In the genomic region with DNA sequence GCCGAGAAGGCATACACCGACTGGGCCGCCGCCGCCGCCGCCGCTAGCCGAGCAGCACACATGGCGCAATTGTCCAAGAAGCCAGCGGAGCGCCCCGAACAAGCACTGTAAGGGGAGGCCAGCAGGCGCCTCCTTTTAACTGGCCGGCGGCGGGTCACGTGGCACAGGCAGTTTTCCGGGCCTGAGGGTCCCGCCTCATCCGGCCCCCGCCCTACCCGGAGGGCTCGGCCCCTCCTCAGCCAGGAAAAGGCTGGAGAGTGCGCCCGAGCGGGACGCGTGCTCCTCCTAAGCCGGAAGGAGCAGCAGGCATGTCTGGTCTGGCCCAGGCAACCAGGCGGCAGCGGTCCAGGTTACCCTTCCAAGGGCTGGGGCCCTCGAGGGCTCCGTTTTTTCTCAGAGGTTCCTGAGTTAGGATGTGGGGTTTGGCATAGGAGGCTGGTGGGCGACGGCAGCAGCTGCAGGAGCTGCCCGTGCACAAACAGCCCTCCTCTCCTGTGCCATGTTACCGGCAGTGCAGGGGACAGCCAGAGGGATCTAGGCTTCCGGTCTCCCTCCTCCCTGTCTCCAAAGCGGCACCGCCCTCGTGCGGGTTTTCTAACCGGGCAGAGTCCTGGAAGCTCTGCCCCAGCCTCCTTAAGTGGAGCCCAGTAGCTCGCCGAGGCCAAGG, we compare ENCODE assay signal across 1 cellular context.
TF ChIP-seq lines count a peak whose summit lies in the region.

A gene (minus strand): TSS at position 137 of the 667 bp plus-strand sequence. CDS start 75 bp downstream, at position 62.

TF ChIP-seq in WTC11, 78 proteins besides CTCF, POLR2A, EP300 and RAD21 (continued from another document and continues in another):
- TF ChIP-seq, protein P1, sequence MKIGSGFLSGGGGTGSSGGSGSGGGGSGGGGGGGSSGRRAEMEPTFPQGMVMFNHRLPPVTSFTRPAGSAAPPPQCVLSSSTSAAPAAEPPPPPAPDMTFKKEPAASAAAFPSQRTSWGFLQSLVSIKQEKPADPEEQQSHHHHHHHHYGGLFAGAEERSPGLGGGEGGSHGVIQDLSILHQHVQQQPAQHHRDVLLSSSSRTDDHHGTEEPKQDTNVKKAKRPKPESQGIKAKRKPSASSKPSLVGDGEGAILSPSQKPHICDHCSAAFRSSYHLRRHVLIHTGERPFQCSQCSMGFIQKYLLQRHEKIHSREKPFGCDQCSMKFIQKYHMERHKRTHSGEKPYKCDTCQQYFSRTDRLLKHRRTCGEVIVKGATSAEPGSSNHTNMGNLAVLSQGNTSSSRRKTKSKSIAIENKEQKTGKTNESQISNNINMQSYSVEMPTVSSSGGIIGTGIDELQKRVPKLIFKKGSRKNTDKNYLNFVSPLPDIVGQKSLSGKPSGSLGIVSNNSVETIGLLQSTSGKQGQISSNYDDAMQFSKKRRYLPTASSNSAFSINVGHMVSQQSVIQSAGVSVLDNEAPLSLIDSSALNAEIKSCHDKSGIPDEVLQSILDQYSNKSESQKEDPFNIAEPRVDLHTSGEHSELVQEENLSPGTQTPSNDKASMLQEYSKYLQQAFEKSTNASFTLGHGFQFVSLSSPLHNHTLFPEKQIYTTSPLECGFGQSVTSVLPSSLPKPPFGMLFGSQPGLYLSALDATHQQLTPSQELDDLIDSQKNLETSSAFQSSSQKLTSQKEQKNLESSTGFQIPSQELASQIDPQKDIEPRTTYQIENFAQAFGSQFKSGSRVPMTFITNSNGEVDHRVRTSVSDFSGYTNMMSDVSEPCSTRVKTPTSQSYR (CRISPR knock-in tag; IDR thresholded peaks at IDR 0.05), result no peak
- TF ChIP-seq NFE2L1 (CRISPR knock-in tag; IDR thresholded peaks at IDR 0.05) (peak; percentile 39; the same call in 1 of the 2 replicates), CREM (CRISPR knock-in tag; IDR thresholded peaks at IDR 0.05) (no peak), OVOL2 (CRISPR knock-in tag; IDR thresholded peaks at IDR 0.05; ENCODE audit: borderline replicate concordance) (no peak), ZBTB21 (CRISPR knock-in tag; IDR thresholded peaks at IDR 0.05; ENCODE audit: borderline replicate concordance) (peak; percentile 90), RELA (CRISPR knock-in tag; IDR thresholded peaks at IDR 0.05; ENCODE audit: borderline replicate concordance) (no peak), ZNF317 (CRISPR knock-in tag; IDR thresholded peaks at IDR 0.05; ENCODE audit: borderline replicate concordance, low read depth) (0 out of 2 replicates have a peak, but pooled peaks have one; percentile 4), JAZF1 (CRISPR knock-in tag; IDR thresholded peaks at IDR 0.05) (no peak), ZNF671 (CRISPR knock-in tag; IDR thresholded peaks at IDR 0.05) (no peak), FOXK1 (CRISPR knock-in tag; IDR thresholded peaks at IDR 0.05) (0 out of 2 replicates have a peak, but pooled peaks have one; percentile 10), CREB1 (CRISPR knock-in tag; IDR thresholded peaks at IDR 0.05) (no peak), TEAD1 (CRISPR knock-in tag; IDR thresholded peaks at IDR 0.05) (peak; percentile 84; the same call in 1 of the 2 replicates), NR2C2 (CRISPR knock-in tag; IDR thresholded peaks at IDR 0.05) (no peak), TP53 (CRISPR knock-in tag; IDR thresholded peaks at IDR 0.05) (peak; percentile 90), SMAD4 (CRISPR knock-in tag; IDR thresholded peaks at IDR 0.05) (no peak; the same call in 1 of the 2 replicates)
- TF ChIP-seq, protein P2, sequence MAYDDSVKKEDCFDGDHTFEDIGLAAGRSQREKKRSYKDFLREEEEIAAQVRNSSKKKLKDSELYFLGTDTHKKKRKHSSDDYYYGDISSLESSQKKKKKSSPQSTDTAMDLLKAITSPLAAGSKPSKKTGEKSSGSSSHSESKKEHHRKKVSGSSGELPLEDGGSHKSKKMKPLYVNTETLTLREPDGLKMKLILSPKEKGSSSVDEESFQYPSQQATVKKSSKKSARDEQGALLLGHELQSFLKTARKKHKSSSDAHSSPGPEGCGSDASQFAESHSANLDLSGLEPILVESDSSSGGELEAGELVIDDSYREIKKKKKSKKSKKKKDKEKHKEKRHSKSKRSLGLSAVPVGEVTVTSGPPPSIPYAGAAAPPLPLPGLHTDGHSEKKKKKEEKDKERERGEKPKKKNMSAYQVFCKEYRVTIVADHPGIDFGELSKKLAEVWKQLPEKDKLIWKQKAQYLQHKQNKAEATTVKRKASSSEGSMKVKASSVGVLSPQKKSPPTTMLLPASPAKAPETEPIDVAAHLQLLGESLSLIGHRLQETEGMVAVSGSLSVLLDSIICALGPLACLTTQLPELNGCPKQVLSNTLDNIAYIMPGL (CRISPR knock-in tag; IDR thresholded peaks at IDR 0.05), result no peak
- TF ChIP-seq, protein P3, sequence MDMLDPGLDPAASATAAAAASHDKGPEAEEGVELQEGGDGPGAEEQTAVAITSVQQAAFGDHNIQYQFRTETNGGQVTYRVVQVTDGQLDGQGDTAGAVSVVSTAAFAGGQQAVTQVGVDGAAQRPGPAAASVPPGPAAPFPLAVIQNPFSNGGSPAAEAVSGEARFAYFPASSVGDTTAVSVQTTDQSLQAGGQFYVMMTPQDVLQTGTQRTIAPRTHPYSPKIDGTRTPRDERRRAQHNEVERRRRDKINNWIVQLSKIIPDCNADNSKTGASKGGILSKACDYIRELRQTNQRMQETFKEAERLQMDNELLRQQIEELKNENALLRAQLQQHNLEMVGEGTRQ (CRISPR knock-in tag; IDR thresholded peaks at IDR 0.05), result peak; percentile 97
- TF ChIP-seq, protein P4, sequence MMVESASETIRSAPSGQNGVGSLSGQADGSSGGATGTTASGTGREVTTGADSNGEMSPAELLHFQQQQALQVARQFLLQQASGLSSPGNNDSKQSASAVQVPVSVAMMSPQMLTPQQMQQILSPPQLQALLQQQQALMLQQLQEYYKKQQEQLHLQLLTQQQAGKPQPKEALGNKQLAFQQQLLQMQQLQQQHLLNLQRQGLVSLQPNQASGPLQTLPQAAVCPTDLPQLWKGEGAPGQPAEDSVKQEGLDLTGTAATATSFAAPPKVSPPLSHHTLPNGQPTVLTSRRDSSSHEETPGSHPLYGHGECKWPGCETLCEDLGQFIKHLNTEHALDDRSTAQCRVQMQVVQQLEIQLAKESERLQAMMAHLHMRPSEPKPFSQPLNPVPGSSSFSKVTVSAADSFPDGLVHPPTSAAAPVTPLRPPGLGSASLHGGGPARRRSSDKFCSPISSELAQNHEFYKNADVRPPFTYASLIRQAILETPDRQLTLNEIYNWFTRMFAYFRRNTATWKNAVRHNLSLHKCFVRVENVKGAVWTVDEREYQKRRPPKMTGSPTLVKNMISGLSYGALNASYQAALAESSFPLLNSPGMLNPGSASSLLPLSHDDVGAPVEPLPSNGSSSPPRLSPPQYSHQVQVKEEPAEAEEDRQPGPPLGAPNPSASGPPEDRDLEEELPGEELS (CRISPR knock-in tag; IDR thresholded peaks at IDR 0.05), result 0 out of 2 replicates have a peak, but pooled peaks have one; percentile 35
- TF ChIP-seq, protein P5, sequence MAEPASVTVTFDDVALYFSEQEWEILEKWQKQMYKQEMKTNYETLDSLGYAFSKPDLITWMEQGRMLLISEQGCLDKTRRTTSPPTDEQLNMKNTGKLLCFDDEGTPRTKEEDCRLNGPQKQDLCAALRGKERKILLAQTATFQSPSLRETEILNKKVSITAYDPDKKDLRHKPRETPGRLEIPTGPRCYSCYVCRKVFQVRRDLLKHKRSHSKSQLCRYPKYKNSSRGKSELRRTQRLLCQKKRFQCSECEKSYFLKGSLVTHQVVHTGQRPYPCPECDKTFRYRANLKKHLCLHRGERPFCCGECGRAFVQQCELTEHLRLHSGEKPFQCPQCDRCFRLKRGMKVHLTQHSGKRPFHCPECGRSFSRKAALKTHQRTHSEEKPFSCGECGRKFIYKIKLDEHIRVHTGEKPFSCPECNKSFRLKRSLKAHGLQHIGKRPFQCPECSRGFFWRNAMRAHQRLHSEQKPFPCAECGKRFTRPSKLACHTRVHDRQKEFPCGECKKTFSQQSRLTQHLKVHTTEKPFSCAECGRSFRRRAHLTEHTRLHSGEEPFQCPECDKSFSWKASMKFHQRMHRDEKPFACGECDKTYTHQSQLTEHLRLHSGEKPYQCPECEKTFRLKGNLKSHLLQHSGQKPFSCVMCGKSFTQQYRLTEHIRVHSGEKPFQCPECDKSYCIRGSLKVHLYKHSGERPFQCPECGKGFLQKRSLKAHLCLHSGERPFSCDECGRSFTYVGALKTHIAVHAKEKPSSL (CRISPR knock-in tag; conservative IDR thresholded peaks at IDR 0.05), result no peak
- TF ChIP-seq, protein P6, sequence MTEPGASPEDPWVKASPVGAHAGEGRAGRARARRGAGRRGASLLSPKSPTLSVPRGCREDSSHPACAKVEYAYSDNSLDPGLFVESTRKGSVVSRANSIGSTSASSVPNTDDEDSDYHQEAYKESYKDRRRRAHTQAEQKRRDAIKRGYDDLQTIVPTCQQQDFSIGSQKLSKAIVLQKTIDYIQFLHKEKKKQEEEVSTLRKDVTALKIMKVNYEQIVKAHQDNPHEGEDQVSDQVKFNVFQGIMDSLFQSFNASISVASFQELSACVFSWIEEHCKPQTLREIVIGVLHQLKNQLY (CRISPR knock-in tag; IDR thresholded peaks at IDR 0.05), result no peak
- TF ChIP-seq, protein P7, sequence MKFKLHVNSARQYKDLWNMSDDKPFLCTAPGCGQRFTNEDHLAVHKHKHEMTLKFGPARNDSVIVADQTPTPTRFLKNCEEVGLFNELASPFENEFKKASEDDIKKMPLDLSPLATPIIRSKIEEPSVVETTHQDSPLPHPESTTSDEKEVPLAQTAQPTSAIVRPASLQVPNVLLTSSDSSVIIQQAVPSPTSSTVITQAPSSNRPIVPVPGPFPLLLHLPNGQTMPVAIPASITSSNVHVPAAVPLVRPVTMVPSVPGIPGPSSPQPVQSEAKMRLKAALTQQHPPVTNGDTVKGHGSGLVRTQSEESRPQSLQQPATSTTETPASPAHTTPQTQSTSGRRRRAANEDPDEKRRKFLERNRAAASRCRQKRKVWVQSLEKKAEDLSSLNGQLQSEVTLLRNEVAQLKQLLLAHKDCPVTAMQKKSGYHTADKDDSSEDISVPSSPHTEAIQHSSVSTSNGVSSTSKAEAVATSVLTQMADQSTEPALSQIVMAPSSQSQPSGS (CRISPR knock-in tag; IDR thresholded peaks at IDR 0.05; ENCODE audit: borderline replicate concordance, low read depth), result no peak
- TF ChIP-seq, protein P8, sequence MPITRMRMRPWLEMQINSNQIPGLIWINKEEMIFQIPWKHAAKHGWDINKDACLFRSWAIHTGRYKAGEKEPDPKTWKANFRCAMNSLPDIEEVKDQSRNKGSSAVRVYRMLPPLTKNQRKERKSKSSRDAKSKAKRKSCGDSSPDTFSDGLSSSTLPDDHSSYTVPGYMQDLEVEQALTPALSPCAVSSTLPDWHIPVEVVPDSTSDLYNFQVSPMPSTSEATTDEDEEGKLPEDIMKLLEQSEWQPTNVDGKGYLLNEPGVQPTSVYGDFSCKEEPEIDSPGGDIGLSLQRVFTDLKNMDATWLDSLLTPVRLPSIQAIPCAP (CRISPR knock-in tag; IDR thresholded peaks at IDR 0.05), result no peak
- TF ChIP-seq, protein P9, sequence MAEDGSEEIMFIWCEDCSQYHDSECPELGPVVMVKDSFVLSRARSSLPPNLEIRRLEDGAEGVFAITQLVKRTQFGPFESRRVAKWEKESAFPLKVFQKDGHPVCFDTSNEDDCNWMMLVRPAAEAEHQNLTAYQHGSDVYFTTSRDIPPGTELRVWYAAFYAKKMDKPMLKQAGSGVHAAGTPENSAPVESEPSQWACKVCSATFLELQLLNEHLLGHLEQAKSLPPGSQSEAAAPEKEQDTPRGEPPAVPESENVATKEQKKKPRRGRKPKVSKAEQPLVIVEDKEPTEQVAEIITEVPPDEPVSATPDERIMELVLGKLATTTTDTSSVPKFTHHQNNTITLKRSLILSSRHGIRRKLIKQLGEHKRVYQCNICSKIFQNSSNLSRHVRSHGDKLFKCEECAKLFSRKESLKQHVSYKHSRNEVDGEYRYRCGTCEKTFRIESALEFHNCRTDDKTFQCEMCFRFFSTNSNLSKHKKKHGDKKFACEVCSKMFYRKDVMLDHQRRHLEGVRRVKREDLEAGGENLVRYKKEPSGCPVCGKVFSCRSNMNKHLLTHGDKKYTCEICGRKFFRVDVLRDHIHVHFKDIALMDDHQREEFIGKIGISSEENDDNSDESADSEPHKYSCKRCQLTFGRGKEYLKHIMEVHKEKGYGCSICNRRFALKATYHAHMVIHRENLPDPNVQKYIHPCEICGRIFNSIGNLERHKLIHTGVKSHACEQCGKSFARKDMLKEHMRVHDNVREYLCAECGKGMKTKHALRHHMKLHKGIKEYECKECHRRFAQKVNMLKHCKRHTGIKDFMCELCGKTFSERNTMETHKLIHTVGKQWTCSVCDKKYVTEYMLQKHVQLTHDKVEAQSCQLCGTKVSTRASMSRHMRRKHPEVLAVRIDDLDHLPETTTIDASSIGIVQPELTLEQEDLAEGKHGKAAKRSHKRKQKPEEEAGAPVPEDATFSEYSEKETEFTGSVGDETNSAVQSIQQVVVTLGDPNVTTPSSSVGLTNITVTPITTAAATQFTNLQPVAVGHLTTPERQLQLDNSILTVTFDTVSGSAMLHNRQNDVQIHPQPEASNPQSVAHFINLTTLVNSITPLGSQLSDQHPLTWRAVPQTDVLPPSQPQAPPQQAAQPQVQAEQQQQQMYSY (CRISPR knock-in tag; IDR thresholded peaks at IDR 0.05), result no peak
- TF ChIP-seq, protein P10, sequence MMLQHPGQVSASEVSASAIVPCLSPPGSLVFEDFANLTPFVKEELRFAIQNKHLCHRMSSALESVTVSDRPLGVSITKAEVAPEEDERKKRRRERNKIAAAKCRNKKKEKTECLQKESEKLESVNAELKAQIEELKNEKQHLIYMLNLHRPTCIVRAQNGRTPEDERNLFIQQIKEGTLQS (CRISPR knock-in tag; conservative IDR thresholded peaks at IDR 0.05), result no peak
- TF ChIP-seq, protein P11, sequence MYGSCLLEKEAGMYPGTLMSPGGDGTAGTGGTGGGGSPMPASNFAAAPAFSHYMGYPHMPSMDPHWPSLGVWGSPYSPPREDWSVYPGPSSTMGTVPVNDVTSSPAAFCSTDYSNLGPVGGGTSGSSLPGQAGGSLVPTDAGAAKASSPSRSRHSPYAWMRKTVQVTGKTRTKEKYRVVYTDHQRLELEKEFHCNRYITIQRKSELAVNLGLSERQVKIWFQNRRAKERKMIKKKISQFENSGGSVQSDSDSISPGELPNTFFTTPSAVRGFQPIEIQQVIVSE (CRISPR knock-in tag; IDR thresholded peaks at IDR 0.05; ENCODE audit: borderline replicate concordance), result no peak
- TF ChIP-seq, protein P12, sequence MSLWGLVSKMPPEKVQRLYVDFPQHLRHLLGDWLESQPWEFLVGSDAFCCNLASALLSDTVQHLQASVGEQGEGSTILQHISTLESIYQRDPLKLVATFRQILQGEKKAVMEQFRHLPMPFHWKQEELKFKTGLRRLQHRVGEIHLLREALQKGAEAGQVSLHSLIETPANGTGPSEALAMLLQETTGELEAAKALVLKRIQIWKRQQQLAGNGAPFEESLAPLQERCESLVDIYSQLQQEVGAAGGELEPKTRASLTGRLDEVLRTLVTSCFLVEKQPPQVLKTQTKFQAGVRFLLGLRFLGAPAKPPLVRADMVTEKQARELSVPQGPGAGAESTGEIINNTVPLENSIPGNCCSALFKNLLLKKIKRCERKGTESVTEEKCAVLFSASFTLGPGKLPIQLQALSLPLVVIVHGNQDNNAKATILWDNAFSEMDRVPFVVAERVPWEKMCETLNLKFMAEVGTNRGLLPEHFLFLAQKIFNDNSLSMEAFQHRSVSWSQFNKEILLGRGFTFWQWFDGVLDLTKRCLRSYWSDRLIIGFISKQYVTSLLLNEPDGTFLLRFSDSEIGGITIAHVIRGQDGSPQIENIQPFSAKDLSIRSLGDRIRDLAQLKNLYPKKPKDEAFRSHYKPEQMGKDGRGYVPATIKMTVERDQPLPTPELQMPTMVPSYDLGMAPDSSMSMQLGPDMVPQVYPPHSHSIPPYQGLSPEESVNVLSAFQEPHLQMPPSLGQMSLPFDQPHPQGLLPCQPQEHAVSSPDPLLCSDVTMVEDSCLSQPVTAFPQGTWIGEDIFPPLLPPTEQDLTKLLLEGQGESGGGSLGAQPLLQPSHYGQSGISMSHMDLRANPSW (CRISPR knock-in tag; conservative IDR thresholded peaks at IDR 0.05; ENCODE audit: low read depth), result peak; percentile 70; the same call in 1 of the 2 replicates
